7 cellular contexts compared by ENCODE assay signal in the genomic region with DNA sequence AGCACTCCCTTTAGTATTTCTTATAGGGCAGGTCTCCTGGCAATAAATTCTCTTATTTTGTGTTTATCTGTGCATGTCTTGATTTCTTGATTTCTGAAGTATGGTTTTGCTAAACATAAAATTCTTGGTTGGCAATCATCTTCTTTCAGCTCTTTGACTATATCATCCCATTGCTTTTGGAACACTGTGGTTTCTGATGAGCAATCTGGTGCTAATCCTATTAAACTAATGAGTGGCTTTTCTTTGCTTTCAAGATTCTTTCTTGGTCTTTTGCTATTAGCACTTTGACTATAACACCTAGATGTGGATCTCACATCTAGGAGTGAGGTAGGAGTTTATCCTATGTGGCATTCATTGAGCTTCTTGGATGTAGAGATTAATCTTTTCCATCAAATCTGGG.
"Had no signal": no experiment of that assay in that cellular context is flagged by ENCODE, and none has a peak within 500 bp of the region (broad histone marks: within the 10 kb centered on the region; RNA-seq: fewer than 3 reads in every experiment).

No MANE protein-coding gene starts in this region.

- H3K9ac ChIP-seq: GM23248 had no signal

- H3K27ac Mint-ChIP-seq: H9 had no signal

- DNase-seq: GM23248, GOT3, H9, HCEC 1CT, IMR-90, KG1 had no signal

- H3K4me3 Mint-ChIP-seq: H9 had no signal

- ATAC-seq: K562 had no signal

- H3K4me3 ChIP-seq: GM23248, K562 had no signal

- H2AFZ ChIP-seq: GM23248 had no signal

- H3K27ac ChIP-seq: GM23248 had no signal
